ENCODE assay signal across 21 cellular contexts in genomic region chrX:49030283-49030682, GRCh38. TPM values are rescaled to one million over a fixed set of nuclear protein-coding genes. Genes with fewer than 3 reads are reported as not detected.
DNase-seq lines count a peak whose midpoint lies in the region; ATAC-seq, FAIRE-seq and TF ChIP-seq lines count a peak whose summit lies in the region.
"Had no signal": no experiment of that assay in that cellular context is flagged by ENCODE, and none has a peak within 500 bp of the region (broad histone marks: within the 10 kb centered on the region; RNA-seq: fewer than 3 reads in every experiment).

No MANE protein-coding gene starts in this region.

- no peak overlapping the region for H3K27ac Mint-ChIP-seq in effector memory CD8-positive, alpha-beta T cell
- H3K27ac Mint-ChIP-seq: CD8-positive, alpha-beta T cell; IgD-negative memory B cell had no signal

- H3K27me3 ChIP-seq in right cardiac atrium (ENCODE audit: control insufficient read depth, insufficient read depth) (no peaks in the 10 kb centered on the region), right atrium auricular region (no peaks in the 10 kb centered on the region), small intestine (ENCODE audit: control insufficient read depth in 2 of 2, insufficient read depth in 2 of 2, low read length in 2 of 2) (no peaks in the 10 kb centered on the region)

- H3K4me1 ChIP-seq in right cardiac atrium (ENCODE audit: control insufficient read depth, insufficient read depth, low read length) (no peaks in the 10 kb centered on the region), right atrium auricular region (no peaks in the 10 kb centered on the region), small intestine (ENCODE audit: control insufficient read depth in 2 of 2, insufficient read depth in 1 of 2, low read depth in 1 of 2, low read length in 1 of 2) (no peaks in the 10 kb centered on the region)

- H3K9me3 ChIP-seq in right cardiac atrium (ENCODE audit: control insufficient read depth, low read length): no peaks in the 10 kb centered on the region
- no peaks in the 10 kb centered on the region for H3K9me3 ChIP-seq in right atrium auricular region
- H3K9me3 ChIP-seq in small intestine (ENCODE audit: control insufficient read depth, low read depth): no peaks in the 10 kb centered on the region

- H3K36me3 Mint-ChIP-seq in effector memory CD8-positive, alpha-beta T cell (ENCODE audit: insufficient read depth): peaks cover 36% of the 10 kb centered on the region

- WGBS in right cardiac atrium: 58% methylated on average over 6 of the region's 6 CpGs
- 34 to 72% (median 59%) methylated on average over 4 to 6 of the region's 6 CpGs for WGBS in small intestine, 3 donors

- H3K36me3 ChIP-seq in right atrium auricular region (peaks cover 42% of the 10 kb centered on the region), small intestine (ENCODE audit: control insufficient read depth in 2 of 2, insufficient read depth in 2 of 2, low read length in 2 of 2) (peaks cover 0 to 4% of the 10 kb centered on the region in 2 donors)

- intact Hi-C loops in right cardiac atrium (cut with DNase I) (no loop called here), left colon (cut with DNase I, micrococcal nuclease) (no loop called here)

- no peak overlapping the region for H3K4me3 ChIP-seq in right cardiac atrium (ENCODE audit: low read length)
- no peak overlapping the region for H3K4me3 ChIP-seq in right atrium auricular region
- H3K4me3 ChIP-seq in small intestine (ENCODE audit: low read depth in 1 of 2, low read length in 2 of 2): no peak overlapping the region

- DNase-seq in right cardiac atrium (peak in 2 of 3 donors; percentile 62 to 63), right atrium auricular region (ENCODE audit: low spot score) (no peak), left colon (no peak), small intestine (peak; percentile 58), AG08396 (ENCODE audit: low spot score) (no peak), NCI-H1105 treated with DMSO at 0.1 percent for 48 hours (lab: John Stamatoyannopoulos, UW) (no peak)
- no peak for DNase-seq in effector memory CD8-positive, alpha-beta T cell
- DNase-seq: ACHN; CD8-positive, alpha-beta T cell; COR-L47; DMS153; DMS79 treated with DMSO at 0.1 percent for 48 hours; EL; GOT3 had no signal

- no peak overlapping the region for H3K4me3 Mint-ChIP-seq in effector memory CD8-positive, alpha-beta T cell
- H3K4me3 Mint-ChIP-seq: CD14-positive monocyte; CD8-positive, alpha-beta T cell; H9; IgD-negative memory B cell had no signal

- no peaks in the 10 kb centered on the region for H3K27me3 Mint-ChIP-seq in effector memory CD8-positive, alpha-beta T cell

- no peaks in the 10 kb centered on the region for H3K9me3 Mint-ChIP-seq in effector memory CD8-positive, alpha-beta T cell
- H3K9me3 Mint-ChIP-seq: CD8-positive, alpha-beta T cell; IgD-negative memory B cell had no signal

- no peak for TF ChIP-seq CTCF in right atrium auricular region (IDR thresholded peaks at IDR 0.05)

- H3K27ac ChIP-seq in right cardiac atrium (ENCODE audit: low read length) (no peak overlapping the region), right atrium auricular region (no peak overlapping the region), small intestine (ENCODE audit: low read depth in 1 of 2, low read length in 1 of 2) (peak overlapping the region; percentile 17 to 65)

- H3K4me1 Mint-ChIP-seq in effector memory CD8-positive, alpha-beta T cell (ENCODE audit: low read depth in 2 of 2): no peaks in the 10 kb centered on the region
- H3K4me1 Mint-ChIP-seq: IgD-negative memory B cell had no signal

- no peak for FAIRE-seq in small intestine (lab: Jason Lieb, UNC)
- FAIRE-seq: D721Med, G401.6, GM12891 had no signal

- ATAC-seq in right cardiac atrium (peak; percentile 9 to 61), left colon (peak; percentile 26)
- no peak for ATAC-seq in effector memory CD8-positive, alpha-beta T cell (replicated peaks)
- ATAC-seq: CD8-positive, alpha-beta T cell had no signal

RNA-seq across cellular contexts. Expression of gene TFE3, which starts 12.9 kb away (rescaled TPM):
- 10 to 100 TPM; 26.4 to 37.8 (median 28.3) TPM for total RNA-seq in right cardiac atrium
- polyA plus RNA-seq in right cardiac atrium: 21.4 TPM
- 10 to 100 TPM; 25.8 to 60.3 TPM for total RNA-seq in right atrium auricular region
- 10 to 100 TPM; 23.2 to 26.6 TPM for total RNA-seq in left colon
- polyA plus RNA-seq in small intestine: 10 to 100 TPM; 23.3 to 23.8 (median 23.5) TPM

RNA-seq across cellular contexts. Expression of gene GRIPAP1, which starts 28.2 kb away (rescaled TPM):
- 10 to 100 TPM; 24.0 to 34.1 (median 27.8) TPM for total RNA-seq in right cardiac atrium
- polyA plus RNA-seq in right cardiac atrium: 20.6 TPM
- 10 to 100 TPM in 1 of 2 donors, 1 to 10 TPM in 1; 9.6 to 16.0 TPM for total RNA-seq in right atrium auricular region
- total RNA-seq in left colon: 10 to 100 TPM; 37.1 to 45.0 TPM
- 10 to 100 TPM; 18.1 to 26.7 (median 26.4) TPM for polyA plus RNA-seq in small intestine

RNA-seq across cellular contexts. Expression of gene CCDC120, which starts 28.5 kb away (rescaled TPM):
- total RNA-seq in right cardiac atrium: 1 to 10 TPM; 1.6 to 2.7 (median 1.9) TPM
- polyA plus RNA-seq in right cardiac atrium: 1.2 TPM
- 1 to 10 TPM; 1.3 to 2.2 TPM for total RNA-seq in right atrium auricular region
- 10 to 100 TPM; 15.0 to 15.7 TPM for total RNA-seq in left colon
- 10 to 100 TPM in 2 of 3 donors, 1 to 10 TPM in 1; 5.7 to 15.7 (median 13.2) TPM for polyA plus RNA-seq in small intestine
- total RNA-seq: A172 had no signal

RNA-seq across cellular contexts. Expression of gene PRAF2, which starts 43.5 kb away (rescaled TPM):
- total RNA-seq in right cardiac atrium: 10 to 100 TPM; 14.2 to 20.2 (median 17.6) TPM
- 23.4 TPM for polyA plus RNA-seq in right cardiac atrium
- 10 to 100 TPM; 11.5 to 29.7 TPM for total RNA-seq in right atrium auricular region
- 1 to 10 TPM; 4.2 to 5.9 TPM for total RNA-seq in left colon
- polyA plus RNA-seq in small intestine: 10 to 100 TPM in 1 of 3 donors, 1 to 10 TPM in 2; 1.3 to 12.8 (median 4.6) TPM

RNA-seq across cellular contexts. Expression of gene WDR45, which starts 49.4 kb away (rescaled TPM):
- 10 to 100 TPM; 70.0 to 81.1 (median 79.8) TPM for total RNA-seq in right cardiac atrium
- 82.5 TPM for polyA plus RNA-seq in right cardiac atrium
- 100 to 1,000 TPM in 1 of 2 donors, 10 to 100 TPM in 1; 78.3 to 117 TPM for total RNA-seq in right atrium auricular region
- total RNA-seq in left colon: 10 to 100 TPM; 39.7 to 57.7 TPM
- 100 to 1,000 TPM in 1 of 3 donors, 10 to 100 TPM in 2; 49.6 to 122 (median 96.6) TPM for polyA plus RNA-seq in small intestine

Comparison
In these comparisons a context has a peak if more than half of its experiments do, and no peak if none do; other contexts are left out.
1. DNase-seq: peak in right cardiac atrium (2 of 3) and small intestine (single experiment); none in right atrium auricular region (single experiment), left colon (0 of 2), AG08396 (single experiment), effector memory CD8-positive, alpha-beta T cell (0 of 3) and NCI-H1105 treated with DMSO at 0.1 percent for 48 hours (single experiment).
2. H3K27ac ChIP-seq: peak in small intestine (2 of 2); none in right cardiac atrium (single experiment) and right atrium auricular region (0 of 2).
3. RNA of gene CCDC120, which starts 28.5 kb away (total RNA-seq): 15.0 to 15.7 TPM in left colon; 1.3 to 2.2 TPM in right atrium auricular region and 1.6 to 2.7 TPM in right cardiac atrium; every median in the first group is over 4 times any median in the second.